In the genomic region with DNA sequence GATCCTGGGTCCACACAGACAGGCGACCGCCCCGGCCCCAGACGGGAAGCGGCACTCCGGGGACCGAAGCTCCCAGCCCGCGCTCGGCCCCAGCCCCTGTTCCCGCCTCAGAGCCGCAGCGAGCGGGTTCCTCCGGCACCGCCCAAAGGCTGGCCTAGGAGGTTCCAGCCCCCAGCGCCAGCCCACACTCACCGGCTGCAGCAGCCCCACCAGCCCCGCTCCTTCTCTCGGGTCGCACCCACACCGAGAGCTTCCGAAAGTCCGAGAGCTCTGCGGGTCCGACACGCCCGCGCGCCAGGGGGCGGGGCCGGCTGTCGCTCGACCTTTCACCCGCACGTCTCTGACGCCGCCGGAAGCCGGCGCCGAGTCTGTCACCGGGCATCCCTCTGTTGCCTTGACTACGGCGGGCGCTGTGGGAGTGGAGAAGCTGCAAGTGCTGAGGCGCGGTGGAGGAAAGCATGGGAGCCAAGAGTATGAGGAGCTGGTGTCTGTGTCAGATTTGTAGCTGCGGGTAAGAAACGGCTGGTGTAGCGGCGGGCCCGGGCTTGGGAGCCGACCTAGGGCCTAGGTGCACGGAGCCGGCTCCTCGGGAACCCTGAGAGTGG, we compare ENCODE assay signal across 8 cellular contexts. TPM values are rescaled to one million over a fixed set of nuclear protein-coding genes. Genes with fewer than 3 reads are reported as not detected.
DNase-seq lines count a peak whose midpoint lies in the region; ATAC-seq and TF ChIP-seq lines count a peak whose summit lies in the region.

A gene (minus strand): TSS at position 313 of the 605 bp plus-strand sequence. CDS start 956 bp downstream, outside the sequence.
A gene with protein sequence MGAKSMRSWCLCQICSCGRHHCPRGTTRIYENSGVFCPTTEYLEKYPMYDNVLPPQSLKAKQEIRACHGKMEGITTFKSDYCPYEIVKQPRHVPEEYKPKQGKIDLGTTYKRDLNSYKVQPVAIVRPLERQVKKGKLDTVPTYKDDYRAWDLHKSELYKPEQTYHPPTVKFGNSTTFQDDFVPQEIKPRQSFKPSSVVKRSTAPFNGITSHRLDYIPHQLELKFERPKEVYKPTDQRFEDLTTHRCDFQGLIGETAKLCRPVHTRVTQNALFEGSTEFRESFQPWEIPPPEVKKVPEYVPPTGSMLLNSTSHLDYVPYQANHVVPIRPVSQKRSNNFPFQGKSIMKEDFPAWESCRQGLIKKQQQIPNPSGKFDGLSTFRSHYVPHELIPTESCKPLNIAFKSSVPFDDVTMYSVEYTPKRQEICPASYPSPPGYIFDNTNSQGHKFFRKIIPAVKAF (plus strand): TSS at position 397 of the 605 bp plus-strand sequence. CDS start 62 bp downstream, at position 459.

- H3K27ac ChIP-seq in BLaER1 treated with 17β-estradiol and CSF1 and Interleukin-3, amounts not matched to agents 10 nM and 100 nM, result peak within 1 kb of the TSS; percentile 14 to 82 (median 72); a peak in 21 of 22 replicates
- peak within 1 kb of the TSS; percentile 87 to 90 for H3K27ac ChIP-seq in liver (ENCODE audit: low read depth in 1 of 2, low read length in 2 of 2)

- H3K27me3 ChIP-seq in BLaER1 treated with 17β-estradiol and CSF1 and Interleukin-3, amounts not matched to agents 10 nM and 100 nM, result no peaks in the 10 kb centered on the region
- H3K27me3 ChIP-seq in liver (ENCODE audit: control insufficient read depth in 4 of 4, insufficient read depth in 4 of 4, low read length in 3 of 4), result no peaks in the 10 kb centered on the region

- H3K4me1 ChIP-seq in BLaER1 treated with 17β-estradiol and CSF1 and Interleukin-3, amounts not matched to agents 10 nM and 100 nM, result peaks cover 21 to 32% (median 29%) of the 10 kb centered on the region in 10 experiments
- H3K4me1 ChIP-seq in liver (ENCODE audit: control insufficient read depth in 4 of 4, insufficient read depth in 4 of 4, low read length in 3 of 4), result peaks cover 2 to 16% (median 8%) of the 10 kb centered on the region in 4 donors

- peaks cover 7 to 34% (median 28%) of the 10 kb centered on the region in 11 experiments for H3K36me3 ChIP-seq in BLaER1 treated with 17β-estradiol and CSF1 and Interleukin-3, amounts not matched to agents 10 nM and 100 nM
- peaks cover 0 to 4% (median 4%) of the 10 kb centered on the region in 4 donors for H3K36me3 ChIP-seq in liver (ENCODE audit: control insufficient read depth in 4 of 4, insufficient read depth in 3 of 4, low read depth in 1 of 4, low read length in 3 of 4)

- H3K9ac ChIP-seq in BLaER1 treated with 17β-estradiol and CSF1 and Interleukin-3, amounts not matched to agents 10 nM and 100 nM, result peak within 1 kb of the TSS; percentile 73 to 86 (median 83)
- peak within 1 kb of the TSS; percentile 47 to 78 for H3K9ac ChIP-seq in liver (ENCODE audit: low read depth in 1 of 2, low read length in 2 of 2)

- WGBS in liver, result under 1% methylated on average over 57 of the region's 57 CpGs

- H3K4me3 ChIP-seq in BLaER1 treated with 17β-estradiol and CSF1 and Interleukin-3, amounts not matched to agents 10 nM and 100 nM, result peak within 1 kb of the TSS; percentile 70 to 96 (median 87)
- H3K4me3 ChIP-seq in liver (ENCODE audit: low read depth in 1 of 3, low read length in 3 of 3), result peak within 1 kb of the TSS; percentile 70 to 93 (median 79)

- no peak for TF ChIP-seq RAD21 in liver (IDR thresholded peaks at IDR 0.05)

- peak within 1 kb of the TSS; percentile 84 to 95 (median 93) for H3K4me2 ChIP-seq in BLaER1 treated with 17β-estradiol and CSF1 and Interleukin-3, amounts not matched to agents 10 nM and 100 nM

- peaks cover 0 to 11% (median 0%) of the 10 kb centered on the region in 11 experiments; a peak in 4 of 22 replicates for H4K20me1 ChIP-seq in BLaER1 treated with 17β-estradiol and CSF1 and Interleukin-3, amounts not matched to agents 10 nM and 100 nM

- H3K9me3 ChIP-seq in BLaER1 treated with 17β-estradiol and CSF1 and Interleukin-3, amounts not matched to agents 10 nM and 100 nM (replicated peaks in 1 of 11), result no peaks in the 10 kb centered on the region
- no peaks in the 10 kb centered on the region for H3K9me3 ChIP-seq in liver (ENCODE audit: control insufficient read depth in 4 of 4, low read length in 3 of 4)

- peak; percentile 97 for ATAC-seq in GM19324 (IDR thresholded peaks at IDR 0.05; ENCODE audit: low FRiP score, unreplicated experiment)
- ATAC-seq in HG03460 (IDR thresholded peaks at IDR 0.05; ENCODE audit: unreplicated experiment), result peak; percentile 96

- TF ChIP-seq CTCF in liver (IDR thresholded peaks at IDR 0.05; ENCODE audit: low read depth, low read length, missing input control), result no peak

- DNase-seq in NCI-H526 treated with DMSO at 0.1 percent for 48 hours (lab: John Stamatoyannopoulos, UW) (peak; percentile 63), dermis microvascular lymphatic vessel endothelial cell (ENCODE audit: low read depth in 2 of 2) (peak; percentile 56 to 85)
- DNase-seq in activated CD4-positive, alpha-beta T cell treated with anti-CD3 and anti-CD28 coated beads, Interleukin-2, amount 50 U/mL, for 24 hours (ENCODE audit: low read depth in 1 of 2, low spot score in 1 of 2), result peak; percentile 85 to 89
- DNase-seq in stimulated activated CD4-positive, alpha-beta T cell treated with anti-CD3 and anti-CD28 coated beads, Interleukin-4, amount 100 ng/mL, for 24 hours, result peak; percentile 94

TF ChIP-seq in liver, 16 proteins besides CTCF, POLR2A, EP300 and RAD21:
- TF ChIP-seq NR2F2 (IDR thresholded peaks at IDR 0.05), result peak; percentile 57
- peak; percentile 44 for TF ChIP-seq SP1 (IDR thresholded peaks at IDR 0.05)
- TF ChIP-seq GABPA (IDR thresholded peaks at IDR 0.05 in 1 of 2, conservative IDR thresholded peaks at IDR 0.05 in 1 of 2), result peak in 1 of 2 donors; percentile 81
- TF ChIP-seq FOXA1 (IDR thresholded peaks at IDR 0.05), result no peak
- TF ChIP-seq, protein P1, sequence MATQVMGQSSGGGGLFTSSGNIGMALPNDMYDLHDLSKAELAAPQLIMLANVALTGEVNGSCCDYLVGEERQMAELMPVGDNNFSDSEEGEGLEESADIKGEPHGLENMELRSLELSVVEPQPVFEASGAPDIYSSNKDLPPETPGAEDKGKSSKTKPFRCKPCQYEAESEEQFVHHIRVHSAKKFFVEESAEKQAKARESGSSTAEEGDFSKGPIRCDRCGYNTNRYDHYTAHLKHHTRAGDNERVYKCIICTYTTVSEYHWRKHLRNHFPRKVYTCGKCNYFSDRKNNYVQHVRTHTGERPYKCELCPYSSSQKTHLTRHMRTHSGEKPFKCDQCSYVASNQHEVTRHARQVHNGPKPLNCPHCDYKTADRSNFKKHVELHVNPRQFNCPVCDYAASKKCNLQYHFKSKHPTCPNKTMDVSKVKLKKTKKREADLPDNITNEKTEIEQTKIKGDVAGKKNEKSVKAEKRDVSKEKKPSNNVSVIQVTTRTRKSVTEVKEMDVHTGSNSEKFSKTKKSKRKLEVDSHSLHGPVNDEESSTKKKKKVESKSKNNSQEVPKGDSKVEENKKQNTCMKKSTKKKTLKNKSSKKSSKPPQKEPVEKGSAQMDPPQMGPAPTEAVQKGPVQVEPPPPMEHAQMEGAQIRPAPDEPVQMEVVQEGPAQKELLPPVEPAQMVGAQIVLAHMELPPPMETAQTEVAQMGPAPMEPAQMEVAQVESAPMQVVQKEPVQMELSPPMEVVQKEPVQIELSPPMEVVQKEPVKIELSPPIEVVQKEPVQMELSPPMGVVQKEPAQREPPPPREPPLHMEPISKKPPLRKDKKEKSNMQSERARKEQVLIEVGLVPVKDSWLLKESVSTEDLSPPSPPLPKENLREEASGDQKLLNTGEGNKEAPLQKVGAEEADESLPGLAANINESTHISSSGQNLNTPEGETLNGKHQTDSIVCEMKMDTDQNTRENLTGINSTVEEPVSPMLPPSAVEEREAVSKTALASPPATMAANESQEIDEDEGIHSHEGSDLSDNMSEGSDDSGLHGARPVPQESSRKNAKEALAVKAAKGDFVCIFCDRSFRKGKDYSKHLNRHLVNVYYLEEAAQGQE (IDR thresholded peaks at IDR 0.05), result no peak
- TF ChIP-seq RXRA (IDR thresholded peaks at IDR 0.05), result peak in 1 of 2 donors; percentile 33

RNA-seq across cellular contexts. Expression of the first gene that starts in this region (rescaled TPM):
- total RNA-seq in dermis microvascular lymphatic vessel endothelial cell (14.4 and 19.8 TPM in 2 replicates), liver (10 to 100 TPM in 1 of 2 donors, 1 to 10 TPM in 1; 8.7 to 10.1 TPM)
- polyA plus RNA-seq in liver, result 1 to 10 TPM; 3.2 to 3.6 TPM

RNA-seq across cellular contexts. Expression of the second gene that starts in this region (rescaled TPM):
- total RNA-seq in dermis microvascular lymphatic vessel endothelial cell, result 0.26 and 0.38 TPM in 2 replicates
- total RNA-seq in liver, result 1 to 10 TPM in 1 of 2 donors, under 1 TPM in 1; 0.50 to 1.4 TPM
- polyA plus RNA-seq in liver, result under 1 TPM; 0.28 to 0.36 TPM

Comparison
In these comparisons a context has a peak if more than half of its experiments do, and no peak if none do; other contexts are left out.
1. Peak in every context shown above with its lines: DNase-seq, ATAC-seq, H3K4me3 ChIP-seq and H3K27ac ChIP-seq.